14 cellular contexts compared by ENCODE assay signal in genomic region chr4:8273450-8273849, GRCh38. TPM values are rescaled to one million over a fixed set of nuclear protein-coding genes. Genes with fewer than 3 reads are reported as not detected.
DNase-seq lines count a peak whose midpoint lies in the region; ATAC-seq and TF ChIP-seq lines count a peak whose summit lies in the region.
"Had no signal": no experiment of that assay in that cellular context is flagged by ENCODE, and none has a peak within 500 bp of the region (broad histone marks: within the 10 kb centered on the region; RNA-seq: fewer than 3 reads in every experiment).

No MANE protein-coding gene starts in this region.

- H3K9me3 ChIP-seq in ascending aorta (no peaks in the 10 kb centered on the region), right atrium auricular region (no peaks in the 10 kb centered on the region), uterus (no peaks in the 10 kb centered on the region)
- H3K9me3 ChIP-seq: BE2C had no signal

- TF ChIP-seq POLR2A in uterus (IDR thresholded peaks at IDR 0.05): no peak

- H3K36me3 Mint-ChIP-seq in effector memory CD8-positive, alpha-beta T cell (ENCODE audit: insufficient read depth): no peaks in the 10 kb centered on the region

- ATAC-seq in effector memory CD8-positive, alpha-beta T cell (replicated peaks): no peak

- H3K36me3 ChIP-seq in ascending aorta (no peaks in the 10 kb centered on the region), right atrium auricular region (no peaks in the 10 kb centered on the region), rectal smooth muscle tissue (ENCODE audit: control insufficient read depth, insufficient read depth, low read length) (no peaks in the 10 kb centered on the region), uterus (no peaks in the 10 kb centered on the region)
- H3K36me3 ChIP-seq: BE2C had no signal

- intact Hi-C loops in ascending aorta (cut with DNase I) (no loop called here), uterus (cut with DNase I; ENCODE audit: low total_unique reads) (loop anchor here (10.0 kb wide), 1 partner anchor 131 kb away; no protein-coding TSS in a partner anchor)

- no peak overlapping the region for H3K27ac Mint-ChIP-seq in effector memory CD8-positive, alpha-beta T cell

- DNase-seq in ascending aorta (ENCODE audit: low spot score in 2 of 2) (no peak), right atrium auricular region (ENCODE audit: low spot score) (no peak), uterus (no peak), mucosa of gallbladder (ENCODE audit: low spot score) (no peak), SKM-1 (lab: John Stamatoyannopoulos, UW; ENCODE audit: unreplicated experiment) (no peak)
- no peak for DNase-seq in effector memory CD8-positive, alpha-beta T cell
- DNase-seq: BE2C, EL, KG1, NCI-H1048, NCI-H1694, NCI-H2107, NCI-H748 treated with DMSO at 0.1 percent for 48 hours had no signal

- TF ChIP-seq CTCF in ascending aorta (IDR thresholded peaks at IDR 0.05) (no peak), right atrium auricular region (IDR thresholded peaks at IDR 0.05) (no peak), uterus (IDR thresholded peaks at IDR 0.05) (no peak)

- peaks cover 39 to 86% of the 10 kb centered on the region in 2 donors for H3K27me3 Mint-ChIP-seq in effector memory CD8-positive, alpha-beta T cell

- no peak overlapping the region for H3K9ac ChIP-seq in rectal smooth muscle tissue (ENCODE audit: low read length)

- H3K27me3 ChIP-seq in ascending aorta (no peaks in the 10 kb centered on the region), right atrium auricular region (no peaks in the 10 kb centered on the region), rectal smooth muscle tissue (ENCODE audit: control insufficient read depth, insufficient read depth, low read length) (peaks cover 3% of the 10 kb centered on the region), uterus (no peaks in the 10 kb centered on the region)
- H3K27me3 ChIP-seq: BE2C had no signal

- H3K27ac ChIP-seq in ascending aorta (peak overlapping the region; percentile 54 to 60), right atrium auricular region (peak overlapping the region; percentile 32 to 56), rectal smooth muscle tissue (ENCODE audit: low read depth, low read length) (peak overlapping the region; percentile 21), uterus (peak overlapping the region; percentile 49 to 72)

- H3K4me3 ChIP-seq in ascending aorta: no peak overlapping the region
- peak overlapping the region in 1 of 2 donors; percentile 60 for H3K4me3 ChIP-seq in right atrium auricular region
- no peak overlapping the region for H3K4me3 ChIP-seq in rectal smooth muscle tissue (ENCODE audit: low read length)
- no peak overlapping the region for H3K4me3 ChIP-seq in uterus

- H3K4me1 ChIP-seq in ascending aorta: peaks cover 22 to 37% of the 10 kb centered on the region in 2 donors
- peaks cover 0 to 74% of the 10 kb centered on the region in 2 donors for H3K4me1 ChIP-seq in right atrium auricular region
- H3K4me1 ChIP-seq in rectal smooth muscle tissue (ENCODE audit: control insufficient read depth, insufficient read depth, low read length): peaks cover 59% of the 10 kb centered on the region
- peaks cover 4 to 12% of the 10 kb centered on the region in 2 donors for H3K4me1 ChIP-seq in uterus

- no peak overlapping the region for H3K4me3 Mint-ChIP-seq in effector memory CD8-positive, alpha-beta T cell

- peaks cover 0 to 3% of the 10 kb centered on the region in 2 donors for H3K4me1 Mint-ChIP-seq in effector memory CD8-positive, alpha-beta T cell (ENCODE audit: low read depth in 2 of 2)

- H3K9me3 Mint-ChIP-seq in effector memory CD8-positive, alpha-beta T cell: no peaks in the 10 kb centered on the region

RNA-seq across cellular contexts. Expression of gene HTRA3, which starts 3.9 kb away (rescaled TPM):
- total RNA-seq in ascending aorta (52.6 TPM), right atrium auricular region (100 to 1,000 TPM in 1 of 2 donors, 10 to 100 TPM in 1; 33.8 to 124 TPM), uterus (10 to 100 TPM; 22.8 to 65.3 (median 29.5) TPM), mucosa of gallbladder (20.3 TPM)
